1 cellular context compared by ENCODE assay signal in genomic region chr19:8640402-8641004, GRCh38.
TF ChIP-seq lines count a peak whose summit lies in the region.

No MANE protein-coding gene starts in this region.

TF ChIP-seq in HepG2, 621 proteins besides CTCF, POLR2A, EP300 and RAD21 (continued from another document and continues in another):
- TF ChIP-seq, protein P1, sequence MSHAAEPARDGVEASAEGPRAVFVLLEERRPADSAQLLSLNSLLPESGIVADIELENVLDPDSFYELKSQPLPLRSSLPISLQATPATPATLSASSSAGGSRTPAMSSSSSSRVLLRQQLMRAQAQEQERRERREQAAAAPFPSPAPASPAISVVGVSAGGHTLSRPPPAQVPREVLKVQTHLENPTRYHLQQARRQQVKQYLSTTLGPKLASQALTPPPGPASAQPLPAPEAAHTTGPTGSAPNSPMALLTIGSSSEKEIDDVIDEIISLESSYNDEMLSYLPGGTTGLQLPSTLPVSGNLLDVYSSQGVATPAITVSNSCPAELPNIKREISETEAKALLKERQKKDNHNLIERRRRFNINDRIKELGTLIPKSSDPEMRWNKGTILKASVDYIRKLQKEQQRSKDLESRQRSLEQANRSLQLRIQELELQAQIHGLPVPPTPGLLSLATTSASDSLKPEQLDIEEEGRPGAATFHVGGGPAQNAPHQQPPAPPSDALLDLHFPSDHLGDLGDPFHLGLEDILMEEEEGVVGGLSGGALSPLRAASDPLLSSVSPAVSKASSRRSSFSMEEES (CRISPR knock-in tag; IDR thresholded peaks at IDR 0.05), result no peak
- peak; percentile 90 for TF ChIP-seq SMYD3 (CRISPR knock-in tag; IDR thresholded peaks at IDR 0.05)
- TF ChIP-seq FOXO1 (CRISPR knock-in tag; IDR thresholded peaks at IDR 0.05), result peak; percentile 67; the same call in 1 of the 2 replicates
- peak; percentile 46; the same call in 1 of the 2 replicates for TF ChIP-seq ETV5 (CRISPR knock-in tag; IDR thresholded peaks at IDR 0.05; ENCODE audit: borderline replicate concordance)
- TF ChIP-seq NFYC (CRISPR knock-in tag; IDR thresholded peaks at IDR 0.05), result no peak
- 0 out of 2 replicates have a peak, but pooled peaks have one; percentile 44 for TF ChIP-seq MTA1 (CRISPR knock-in tag; IDR thresholded peaks at IDR 0.05; ENCODE audit: borderline replicate concordance)
- peak; percentile 88 for TF ChIP-seq NR2F6 (IDR thresholded peaks at IDR 0.05)
- TF ChIP-seq NR2F6 (CRISPR knock-in tag; IDR thresholded peaks at IDR 0.05), result peak; percentile 74
- TF ChIP-seq NR2C2 (CRISPR knock-in tag; IDR thresholded peaks at IDR 0.05; ENCODE audit: borderline replicate concordance), result peak; percentile 31; the same call in 1 of the 2 replicates
- TF ChIP-seq NFIC (IDR thresholded peaks at IDR 0.05; ENCODE audit: low read length), result peak; percentile 73; the same call in 1 of the 2 replicates
- TF ChIP-seq GATAD2A (CRISPR knock-in tag; IDR thresholded peaks at IDR 0.05), result peak; percentile 87
- peak; percentile 72 for TF ChIP-seq THAP11 (CRISPR knock-in tag; IDR thresholded peaks at IDR 0.05)
- TF ChIP-seq TRAFD1 (CRISPR knock-in tag; IDR thresholded peaks at IDR 0.05; ENCODE audit: borderline replicate concordance), result no peak
- 0 out of 2 replicates have a peak, but pooled peaks have one; percentile 26 for TF ChIP-seq POGZ (CRISPR knock-in tag; IDR thresholded peaks at IDR 0.05)
- TF ChIP-seq ARNT2 (CRISPR knock-in tag; IDR thresholded peaks at IDR 0.05; ENCODE audit: low read depth), result 0 out of 2 replicates have a peak, but pooled peaks have one; percentile 61
- TF ChIP-seq RXRA (CRISPR knock-in tag; IDR thresholded peaks at IDR 0.05), result peak; percentile 62; the same call in 1 of the 2 replicates
- 0 out of 2 replicates have a peak, but pooled peaks have one; percentile 30 for TF ChIP-seq SIX4 (CRISPR knock-in tag; IDR thresholded peaks at IDR 0.05)
- 0 out of 2 replicates have a peak, but pooled peaks have one; percentile 27 for TF ChIP-seq ARNTL (CRISPR knock-in tag; IDR thresholded peaks at IDR 0.05)
- TF ChIP-seq RCOR2 (CRISPR knock-in tag; IDR thresholded peaks at IDR 0.05), result peak; percentile 28; the same call in 1 of the 2 replicates
- peak; percentile 63 for TF ChIP-seq TEAD3 (CRISPR knock-in tag; optimal IDR thresholded peaks at IDR 0.05; ENCODE audit: borderline replicate concordance)
- TF ChIP-seq ZNF609 (CRISPR knock-in tag; IDR thresholded peaks at IDR 0.05; ENCODE audit: borderline replicate concordance), result peak; percentile 58; the same call in 1 of the 2 replicates
- no peak for TF ChIP-seq ZBTB10 (CRISPR knock-in tag; IDR thresholded peaks at IDR 0.05; ENCODE audit: borderline replicate concordance)
- no peak for TF ChIP-seq USF2 (IDR thresholded peaks at IDR 0.05; ENCODE audit: low read depth, low read length)
- TF ChIP-seq USF2 (CRISPR knock-in tag; IDR thresholded peaks at IDR 0.05; ENCODE audit: borderline replicate concordance), result 0 out of 2 replicates have a peak, but pooled peaks have one; percentile 29
- TF ChIP-seq ZNF703 (CRISPR knock-in tag; IDR thresholded peaks at IDR 0.05; ENCODE audit: borderline replicate concordance), result no peak
- peak; percentile 67 for TF ChIP-seq SAP130 (CRISPR knock-in tag; IDR thresholded peaks at IDR 0.05; ENCODE audit: low read depth)
- peak; percentile 88 for TF ChIP-seq SOX5 (CRISPR knock-in tag; IDR thresholded peaks at IDR 0.05; ENCODE audit: borderline replicate concordance)
- TF ChIP-seq, protein P2, sequence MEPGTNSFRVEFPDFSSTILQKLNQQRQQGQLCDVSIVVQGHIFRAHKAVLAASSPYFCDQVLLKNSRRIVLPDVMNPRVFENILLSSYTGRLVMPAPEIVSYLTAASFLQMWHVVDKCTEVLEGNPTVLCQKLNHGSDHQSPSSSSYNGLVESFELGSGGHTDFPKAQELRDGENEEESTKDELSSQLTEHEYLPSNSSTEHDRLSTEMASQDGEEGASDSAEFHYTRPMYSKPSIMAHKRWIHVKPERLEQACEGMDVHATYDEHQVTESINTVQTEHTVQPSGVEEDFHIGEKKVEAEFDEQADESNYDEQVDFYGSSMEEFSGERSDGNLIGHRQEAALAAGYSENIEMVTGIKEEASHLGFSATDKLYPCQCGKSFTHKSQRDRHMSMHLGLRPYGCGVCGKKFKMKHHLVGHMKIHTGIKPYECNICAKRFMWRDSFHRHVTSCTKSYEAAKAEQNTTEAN (CRISPR knock-in tag; conservative IDR thresholded peaks at IDR 0.05), result peak; percentile 97
- 0 out of 2 replicates have a peak, but pooled peaks have one; percentile 42 for TF ChIP-seq ZBTB33 (CRISPR knock-in tag; IDR thresholded peaks at IDR 0.05)
- peak; percentile 57 for TF ChIP-seq ZNF687 (CRISPR knock-in tag; IDR thresholded peaks at IDR 0.05)
- TF ChIP-seq SOX6 (IDR thresholded peaks at IDR 0.05), result no peak
- TF ChIP-seq SOX6 (CRISPR knock-in tag; IDR thresholded peaks at IDR 0.05), result peak; percentile 91
- no peak for TF ChIP-seq HMGA1 (CRISPR knock-in tag; conservative IDR thresholded peaks at IDR 0.05)
- peak; percentile 74 for TF ChIP-seq MED1 (CRISPR knock-in tag; IDR thresholded peaks at IDR 0.05)
- peak; percentile 44; the same call in 1 of the 2 replicates for TF ChIP-seq ZNF788 (CRISPR knock-in tag; IDR thresholded peaks at IDR 0.05; ENCODE audit: borderline replicate concordance)
- TF ChIP-seq GATAD1 (CRISPR knock-in tag; IDR thresholded peaks at IDR 0.05), result 0 out of 2 replicates have a peak, but pooled peaks have one; percentile 33
- TF ChIP-seq NFRKB (IDR thresholded peaks at IDR 0.05), result no peak
